16 cellular contexts compared by ENCODE assay signal in genomic region chr4:4858527-4858926, GRCh38. TPM values are rescaled to one million over a fixed set of nuclear protein-coding genes. Genes with fewer than 3 reads are reported as not detected.
A peak's percentile ranks its signal among the peaks of the same experiment; 100 is the strongest.
DNase-seq lines count a peak whose midpoint lies in the region; ATAC-seq, FAIRE-seq and TF ChIP-seq lines count a peak whose summit lies in the region.
"Had no signal": no experiment of that assay in that cellular context is flagged by ENCODE, and none has a peak within 500 bp of the region (broad histone marks: within the 10 kb centered on the region; RNA-seq: fewer than 3 reads in every experiment).

No MANE protein-coding gene starts in this region.

- FAIRE-seq in HepG2 (lab: Jason Lieb, UNC): no peak
- no peak for FAIRE-seq in K562 (lab: Jason Lieb, UNC)
- no peak for FAIRE-seq in HTR-8/SVneo (lab: Jason Lieb, UNC)

- TF ChIP-seq CTCF in HepG2 (CRISPR knock-in tag; IDR thresholded peaks at IDR 0.05) (no peak), right lobe of liver (IDR thresholded peaks at IDR 0.05) (no peak), K562 (IDR thresholded peaks at IDR 0.05 in 2 of 3, conservative IDR thresholded peaks at IDR 0.05 in 1 of 3; ENCODE audit: insufficient read depth in 2 of 3, low read depth in 1 of 3, low read length in 3 of 3) (no peak), SK-N-SH (IDR thresholded peaks at IDR 0.05) (no peak)

- no peak for DNase-seq in HepG2 (ENCODE audit: low spot score)
- DNase-seq in right lobe of liver: no peak
- DNase-seq in K562 (ENCODE audit: extremely low read depth in 1 of 4, low spot score in 3 of 4): no peak
- DNase-seq in naive thymus-derived CD4-positive, alpha-beta T cell: no peak
- no peak for DNase-seq in globus pallidus (ENCODE audit: low spot score)
- no peak for DNase-seq in HTR-8/SVneo (ENCODE audit: insufficient read length, low spot score)
- DNase-seq in SK-N-SH: no peak
- no peak for DNase-seq in MV-4-11 (lab: John Stamatoyannopoulos, UW)
- DNase-seq: colonic mucosa; hippocampal formation; KBM-7; left ventricle myocardium superior; NCI-H1417 treated with DMSO at 0.1 percent for 48 hours; NCI-H345; stimulated activated naive CD4-positive, alpha-beta T cell had no signal

- H3K9me3 Mint-ChIP-seq in naive thymus-derived CD4-positive, alpha-beta T cell: peaks cover 0 to 28% (median 2%) of the 10 kb centered on the region in 11 donors

- H4K20me1 ChIP-seq in HepG2 (ENCODE audit: insufficient read depth, low read length) (peaks cover 10% of the 10 kb centered on the region; the same call in 1 of the 2 replicates), K562 (replicated peaks; ENCODE audit: control insufficient read depth, insufficient read depth, low read length) (0 out of 2 replicates have a peak, but pooled peaks cover 4% of the 10 kb centered on the region), SK-N-SH (ENCODE audit: insufficient read depth) (peaks cover 12% of the 10 kb centered on the region; the same call in 1 of the 2 replicates)

- in situ Hi-C loops in HepG2 (cut with HindIII; ENCODE audit: extremely low pct_ligation_motif_present, low pct_unique_long_range_greater_than_20kb) (loop anchor here (5.0 kb wide), 1 partner anchor 166 kb away; no protein-coding TSS in a partner anchor), K562 (cut with MboI) (no loop called here)

- BruUV-seq in HepG2 (replicated peaks; lab: Mats Ljungman, UMichigan): no TSS peak
- BruUV-seq in K562 (replicated peaks; lab: Mats Ljungman, UMichigan): no TSS peak

- H3K4me1 Mint-ChIP-seq in naive thymus-derived CD4-positive, alpha-beta T cell: peaks cover 18 to 59% (median 52%) of the 10 kb centered on the region in 7 donors

- H3K4me2 ChIP-seq in HepG2 (ENCODE audit: low read depth, low read length): peak overlapping the region; percentile 69
- H3K4me2 ChIP-seq in K562 (ENCODE audit: insufficient read depth, low read length): no peak overlapping the region
- H3K4me2 ChIP-seq in SK-N-SH: no peak overlapping the region

- H3K27ac ChIP-seq in HepG2 (ENCODE audit: extremely low read length, insufficient read depth, low read length): no peak overlapping the region
- H3K27ac ChIP-seq in right lobe of liver: no peak overlapping the region
- H3K27ac ChIP-seq in K562 (ENCODE audit: extremely low read depth, low read depth, low read length): no peak overlapping the region
- H3K27ac ChIP-seq in naive thymus-derived CD4-positive, alpha-beta T cell (ENCODE audit: low read depth, low read length): no peak overlapping the region
- H3K27ac ChIP-seq in SK-N-SH (ENCODE audit: low read depth in 2 of 2, low read length in 1 of 2): no peak overlapping the region
- H3K27ac ChIP-seq: colonic mucosa, neutrophil had no signal

- no peaks in the 10 kb centered on the region for H3K9me2 ChIP-seq in SK-N-SH

- H3K27me3 ChIP-seq in HepG2 (ENCODE audit: control insufficient read depth in 1 of 2, insufficient read depth in 2 of 2, low read length in 2 of 2): no peaks in the 10 kb centered on the region; a peak in 1 of 5 replicates
- H3K27me3 ChIP-seq in right lobe of liver: peaks cover 13 to 75% of the 10 kb centered on the region in 2 donors
- H3K27me3 ChIP-seq in K562 (ENCODE audit: control insufficient read depth in 2 of 2, insufficient read depth in 2 of 2, low read length in 2 of 2): peaks cover 28 to 41% of the 10 kb centered on the region in 2 experiments
- peaks cover 19 to 32% of the 10 kb centered on the region in 2 donors for H3K27me3 ChIP-seq in naive thymus-derived CD4-positive, alpha-beta T cell (ENCODE audit: control insufficient read depth in 2 of 2, insufficient read depth in 2 of 2, low read length in 2 of 2)
- H3K27me3 ChIP-seq in SK-N-SH (ENCODE audit: insufficient read depth): peaks cover 80% of the 10 kb centered on the region

- H3K9ac ChIP-seq in HepG2 (ENCODE audit: insufficient read depth, low read depth, low read length): no peak overlapping the region
- no peak overlapping the region for H3K9ac ChIP-seq in K562 (ENCODE audit: insufficient read depth in 1 of 2, low read depth in 2 of 2, low read length in 2 of 2)
- H3K9ac ChIP-seq in SK-N-SH: no peak overlapping the region

- H3K9me3 ChIP-seq in HepG2 (ENCODE audit: low read length) (no peaks in the 10 kb centered on the region), right lobe of liver (no peaks in the 10 kb centered on the region), K562 (replicated peaks; ENCODE audit: control insufficient read depth, insufficient read depth, low read depth, low read length) (no peaks in the 10 kb centered on the region), SK-N-SH (no peaks in the 10 kb centered on the region)
- no peaks in the 10 kb centered on the region for H3K9me3 ChIP-seq in naive thymus-derived CD4-positive, alpha-beta T cell (ENCODE audit: control insufficient read depth in 2 of 3, low read length in 3 of 3)
- H3K9me3 ChIP-seq: colonic mucosa, neutrophil had no signal

- CTCF ChIA-PET in HepG2 (lab: Yijun Ruan, JAX; ENCODE audit: low intra/inter-chr PET ratio, low total read pairs) (no interaction called here), K562 (lab: Yijun Ruan, JAX; ENCODE audit: low intra/inter-chr PET ratio) (no interaction called here), SK-N-SH (lab: Yijun Ruan, JAX) (interaction anchor here (1.0 to 1.3 kb wide), 2 partner anchors 9 to 378 kb away, joined by 3 to 5 read pairs; no protein-coding TSS in a partner anchor)
- CTCF ChIA-PET in naive thymus-derived CD4-positive, alpha-beta T cell (lab: Charles Lee): interaction anchor here (0.7 kb wide), 1 partner anchor 511 kb away, joined by 7 read pairs; no protein-coding TSS in a partner anchor

- POLR2A ChIA-PET in HepG2 (lab: Yijun Ruan, JAX): no interaction called here
- POLR2A ChIA-PET in K562 (lab: Yijun Ruan, JAX): interaction anchor here (0.9 to 1.2 kb wide), 2 partner anchors 12 to 57 kb away, joined by 3 to 4 read pairs; no protein-coding TSS in a partner anchor
- POLR2A ChIA-PET in naive thymus-derived CD4-positive, alpha-beta T cell (lab: Charles Lee): no interaction called here
- POLR2A ChIA-PET in SK-N-SH (lab: Yijun Ruan, JAX): no interaction called here

- H3K36me3 ChIP-seq in HepG2 (replicated peaks in 1 of 2; ENCODE audit: control insufficient read depth in 1 of 2, insufficient read depth in 2 of 2, low read length in 2 of 2): peaks cover 4 to 16% of the 10 kb centered on the region in 2 experiments; a peak in 4 of 5 replicates
- H3K36me3 ChIP-seq in right lobe of liver: no peaks in the 10 kb centered on the region
- H3K36me3 ChIP-seq in K562 (ENCODE audit: control insufficient read depth, insufficient read depth, low read length): no peaks in the 10 kb centered on the region; the same call in 2 of the 3 replicates
- H3K36me3 ChIP-seq in naive thymus-derived CD4-positive, alpha-beta T cell (ENCODE audit: control insufficient read depth in 2 of 3, insufficient read depth in 3 of 3, low read length in 3 of 3): no peaks in the 10 kb centered on the region
- H3K36me3 ChIP-seq in SK-N-SH (replicated peaks in 1 of 2; ENCODE audit: control insufficient read depth in 1 of 2, insufficient read depth in 2 of 2, low read length in 1 of 2): no peaks in the 10 kb centered on the region
- H3K36me3 ChIP-seq: colonic mucosa, neutrophil had no signal

- no peak for ATAC-seq in HepG2
- ATAC-seq in right lobe of liver: no peak
- ATAC-seq in K562: no peak
- no peak for ATAC-seq in naive thymus-derived CD4-positive, alpha-beta T cell

- H3K27me3 Mint-ChIP-seq in naive thymus-derived CD4-positive, alpha-beta T cell: peaks cover 67 to 85% (median 81%) of the 10 kb centered on the region in 5 donors

- intact Hi-C loops in HepG2 (cut with micrococcal nuclease; ENCODE audit: unreplicated experiment) (loop anchor here (2.0 kb wide), 1 partner anchor 218 kb away; no protein-coding TSS in a partner anchor), right lobe of liver (cut with DNase I) (no loop called here), K562 (cut with micrococcal nuclease) (no loop called here)
- intact Hi-C loops in naive thymus-derived CD4-positive, alpha-beta T cell (cut with micrococcal nuclease): loop anchor here in 1 of 2 donors (10.0 kb wide), 1 partner anchor 1036 kb away; the partner anchor contains the start of gene CRMP1

- no peaks in the 10 kb centered on the region for H3F3A ChIP-seq in SK-N-SH (replicated peaks; ENCODE audit: insufficient read depth)

- TF ChIP-seq EP300 in HepG2 (IDR thresholded peaks at IDR 0.05; ENCODE audit: low read depth in 2 of 2, low read length in 2 of 2): no peak
- no peak for TF ChIP-seq EP300 in HepG2 (CRISPR knock-in tag; IDR thresholded peaks at IDR 0.05; ENCODE audit: borderline replicate concordance)
- no peak for TF ChIP-seq EP300 in K562 (IDR thresholded peaks at IDR 0.05; ENCODE audit: low read length)
- no peak for TF ChIP-seq EP300 in SK-N-SH (IDR thresholded peaks at IDR 0.05; ENCODE audit: borderline replicate concordance in 1 of 2, low read depth in 1 of 2, low read length in 1 of 2)

- H2AFZ ChIP-seq in HepG2 (ENCODE audit: low read length) (peak overlapping the region; percentile 49), K562 (ENCODE audit: low read depth, low read length) (peak overlapping the region; percentile 89), SK-N-SH (ENCODE audit: low read depth) (no peak overlapping the region)

- H3K27ac Mint-ChIP-seq in naive thymus-derived CD4-positive, alpha-beta T cell: no peak overlapping the region

- H3K4me1 ChIP-seq in HepG2 (ENCODE audit: insufficient read depth, low read length) (peaks cover 13% of the 10 kb centered on the region), right lobe of liver (peaks cover 0 to 18% (median 0%) of the 10 kb centered on the region in 4 donors), K562 (replicated peaks in 1 of 2; ENCODE audit: control insufficient read depth in 2 of 2, insufficient read depth in 2 of 2, low read length in 2 of 2) (peaks cover 3 to 32% of the 10 kb centered on the region in 2 experiments; a peak in 3 of 5 replicates), SK-N-SH (ENCODE audit: control insufficient read depth in 1 of 2, insufficient read depth in 2 of 2, low read depth in 1 of 2, low read length in 1 of 2) (peaks cover 0 to 8% of the 10 kb centered on the region in 2 experiments; a peak in 1 of 4 replicates)
- peaks cover 11 to 13% of the 10 kb centered on the region in 2 donors for H3K4me1 ChIP-seq in naive thymus-derived CD4-positive, alpha-beta T cell (ENCODE audit: control insufficient read depth in 2 of 2, insufficient read depth in 2 of 2, low read length in 2 of 2)

- H3K79me2 ChIP-seq in HepG2 (ENCODE audit: insufficient read depth, low read length) (peaks cover 14% of the 10 kb centered on the region), K562 (ENCODE audit: control insufficient read depth, insufficient read depth, low read length) (no peaks in the 10 kb centered on the region), SK-N-SH (ENCODE audit: insufficient read depth) (no peaks in the 10 kb centered on the region)

- WGBS in HepG2 (ENCODE audit: low lambda C conversion rate): 79% methylated on average over 14 of the region's 14 CpGs
- 10% methylated on average over 13 of the region's 14 CpGs for WGBS in right lobe of liver (ENCODE audit: insufficient coverage, low coverage, low lambda C conversion rate, missing lambda C conversion rate)
- WGBS in K562 (ENCODE audit: insufficient coverage, low coverage, missing lambda C conversion rate): 40% methylated on average over 10 of the region's 14 CpGs
- 18% methylated on average over 14 of the region's 14 CpGs for WGBS in SK-N-SH (ENCODE audit: low lambda C conversion rate)

- no peak for TF ChIP-seq POLR2A in HepG2 (IDR thresholded peaks at IDR 0.05; ENCODE audit: insufficient read depth in 1 of 2, low read depth in 2 of 2, low read length in 2 of 2)
- no peak for TF ChIP-seq POLR2A in right lobe of liver (IDR thresholded peaks at IDR 0.05)
- TF ChIP-seq POLR2A in K562 (conservative IDR thresholded peaks at IDR 0.05): no peak

- H3K4me3 ChIP-seq in HepG2 (replicated peaks in 1 of 3; ENCODE audit: insufficient read depth in 1 of 3, low read depth in 2 of 3, low read length in 3 of 3) (peak overlapping the region in 1 of 3 experiments; percentile 68; a peak in 1 of 6 replicates), right lobe of liver (no peak overlapping the region), K562 (no peak overlapping the region), SK-N-SH (ENCODE audit: low read depth in 2 of 2, low read length in 1 of 2) (no peak overlapping the region)
- H3K4me3 ChIP-seq in naive thymus-derived CD4-positive, alpha-beta T cell (ENCODE audit: low read length): no peak overlapping the region

- TF ChIP-seq RAD21 in HepG2 (CRISPR knock-in tag; IDR thresholded peaks at IDR 0.05) (no peak), K562 (CRISPR knock-in tag; conservative IDR thresholded peaks at IDR 0.05 in 1 of 2, IDR thresholded peaks at IDR 0.05 in 1 of 2) (no peak), SK-N-SH (IDR thresholded peaks at IDR 0.05; ENCODE audit: low read length) (no peak)

- no peaks in the 10 kb centered on the region for H3K9me1 ChIP-seq in K562 (ENCODE audit: control insufficient read depth, insufficient read depth, low read length)

- H3K4me3 Mint-ChIP-seq in naive thymus-derived CD4-positive, alpha-beta T cell: peak overlapping the region in 7 of 10 donors; percentile 57 to 82 (median 74)

- peaks cover 0 to 4% (median 0%) of the 10 kb centered on the region in 5 donors for H3K36me3 Mint-ChIP-seq in naive thymus-derived CD4-positive, alpha-beta T cell

RNA-seq across cellular contexts. Expression of gene MSX1, which starts 0.9 kb away (rescaled TPM):
- total RNA-seq in HepG2 (2016; rRNA removed; fragmentation: Illumina TruSeq; extraction: Trizol): 13.8 and 14.9 TPM in 2 replicates
- 6.3 and 10.9 TPM in 2 replicates for total RNA-seq in HepG2 (2016; cell fraction: cytosol; rRNA removed; fragmentation: Illumina TruSeq; extraction: Trizol; ENCODE audit: low read depth)
- total RNA-seq in HepG2 (2016; cell fraction: insoluble cytoplasmic fraction; rRNA removed; fragmentation: Illumina TruSeq; extraction: Trizol): 14.0 and 15.0 TPM in 2 replicates
- total RNA-seq in HepG2 (2016; cell fraction: membrane; rRNA removed; fragmentation: Illumina TruSeq; extraction: Trizol): 19.1 and 23.9 TPM in 2 replicates
- total RNA-seq in HepG2 (2016; cell fraction: nucleus; rRNA removed; fragmentation: Illumina TruSeq; extraction: Trizol): 5.4 and 9.8 TPM in 2 replicates
- polyA plus RNA-seq in HepG2 (2011; rRNA removed): 12.1 and 15.2 TPM in 2 replicates
- 8.4 and 14.6 TPM in 2 replicates for polyA plus RNA-seq in HepG2 (2011; cell fraction: cytosol; rRNA removed)
- polyA plus RNA-seq in HepG2 (2011; cell fraction: nucleus; rRNA removed): 17.5 and 22.0 TPM in 2 replicates
- 8.0 and 8.9 TPM in 2 replicates for polyA plus RNA-seq in HepG2 (2012)
- 8.3 and 12.3 TPM in 2 replicates for polyA plus RNA-seq in HepG2 (2016; cell fraction: cytosol; fragmentation: Illumina TruSeq; extraction: Trizol; ENCODE audit: low read depth)
- polyA plus RNA-seq in HepG2 (2016; cell fraction: insoluble cytoplasmic fraction; fragmentation: Illumina TruSeq; extraction: Trizol; ENCODE audit: low read depth): 16.8 and 17.9 TPM in 2 replicates
- 19.5 and 22.1 TPM in 2 replicates for polyA plus RNA-seq in HepG2 (2016; cell fraction: membrane; fragmentation: Illumina TruSeq; extraction: Trizol; ENCODE audit: low read depth)
- 13.8 and 15.1 TPM in 2 replicates for polyA plus RNA-seq in HepG2 (2016; cell fraction: nucleus; fragmentation: Illumina TruSeq; extraction: Trizol; ENCODE audit: insufficient read depth, low read depth)
- polyA minus RNA-seq in HepG2 (2011; rRNA and poly(A)+ RNA removed; ENCODE audit: low replicate concordance): 0.58 and 6.7 TPM in 2 replicates
- 3.3 and 5.9 TPM in 2 replicates for polyA minus RNA-seq in HepG2 (2011; cell fraction: cytosol; rRNA and poly(A)+ RNA removed)
- 3.1 and 4.0 TPM in 2 replicates for polyA minus RNA-seq in HepG2 (2011; cell fraction: nucleus; rRNA and poly(A)+ RNA removed)
- under 1 TPM; 0.15 to 0.62 (median 0.31) TPM for total RNA-seq in right lobe of liver
- total RNA-seq in K562 (2011; cell fraction: chromatin; rRNA removed; ENCODE audit: low replicate concordance): 0.56 and 1.8 TPM in 2 replicates
- 1.8 and 2.5 TPM in 2 replicates for total RNA-seq in K562 (2011; cell fraction: nucleolus; rRNA removed)
- total RNA-seq in K562 (2011; cell fraction: nucleoplasm; rRNA removed): 1.0 and 1.3 TPM in 2 replicates
- 4.9 and 6.5 TPM in 2 replicates for total RNA-seq in K562 (2014; rRNA removed)
- total RNA-seq in K562 (2014; rRNA removed; fragmentation: Illumina TruSeq; extraction: Trizol): 1.3 and 1.6 TPM in 2 replicates
- 1.6 and 2.3 TPM in 2 replicates for total RNA-seq in K562 (2015; rRNA removed; fragmentation: Illumina TruSeq; extraction: Trizol)
- total RNA-seq in K562 (2021): 6.1 and 6.3 TPM in 2 replicates
- polyA plus RNA-seq in K562 (2011; rRNA removed): 2.7 and 4.0 TPM in 2 replicates
- 2.9 and 12.3 TPM in 2 replicates for polyA plus RNA-seq in K562 (2011; cell fraction: cytosol; rRNA removed)
- polyA plus RNA-seq in K562 (2011; cell fraction: nucleus; rRNA removed): 4.8 and 6.3 TPM in 2 replicates
- 2.0 and 7.0 TPM in 2 replicates for polyA plus RNA-seq in K562 (2012)
- polyA plus RNA-seq in K562 (2014; fragmentation: Illumina TruSeq; extraction: Trizol): 1.3 and 1.9 TPM in 2 replicates
- 1 to 10 TPM; 1.4 to 1.8 TPM for polyA plus RNA-seq in K562 (2014; fragmentation: Nextera tagmentation; extraction: Ambion mirVana)
- 6.0 and 8.3 TPM in 2 replicates for polyA plus RNA-seq in K562 (2014; rRNA removed)
- 0.21 and 0.30 TPM in 2 replicates for polyA minus RNA-seq in K562 (2011; rRNA and poly(A)+ RNA removed)
- 0.73 and 2.4 TPM in 2 replicates for polyA minus RNA-seq in K562 (2011; cell fraction: cytosol; rRNA and poly(A)+ RNA removed)
- 1.8 and 2.2 TPM in 2 replicates for polyA minus RNA-seq in K562 (2011; cell fraction: nucleus; rRNA and poly(A)+ RNA removed)
- total RNA-seq in naive thymus-derived CD4-positive, alpha-beta T cell: not detected
- polyA plus RNA-seq in naive thymus-derived CD4-positive, alpha-beta T cell: not detected
- 1.5 and 2.1 TPM in 2 replicates for polyA plus RNA-seq in SK-N-SH (2012; rRNA removed)
- 0.97 and 1.7 TPM in 2 replicates for polyA plus RNA-seq in SK-N-SH (2012; cell fraction: cytosol; rRNA removed)
- polyA plus RNA-seq in SK-N-SH (2012; cell fraction: nucleus; rRNA removed): 0.99 and 1.4 TPM in 2 replicates

Comparison
In these comparisons a context has a peak if more than half of its experiments do, and no peak if none do; other contexts are left out.
1. CTCF ChIA-PET loops: an anchor here in naive thymus-derived CD4-positive, alpha-beta T cell (0.7 kb wide) and SK-N-SH (1.0 to 1.3 kb wide); none called in HepG2 and K562.